In the genomic region with DNA sequence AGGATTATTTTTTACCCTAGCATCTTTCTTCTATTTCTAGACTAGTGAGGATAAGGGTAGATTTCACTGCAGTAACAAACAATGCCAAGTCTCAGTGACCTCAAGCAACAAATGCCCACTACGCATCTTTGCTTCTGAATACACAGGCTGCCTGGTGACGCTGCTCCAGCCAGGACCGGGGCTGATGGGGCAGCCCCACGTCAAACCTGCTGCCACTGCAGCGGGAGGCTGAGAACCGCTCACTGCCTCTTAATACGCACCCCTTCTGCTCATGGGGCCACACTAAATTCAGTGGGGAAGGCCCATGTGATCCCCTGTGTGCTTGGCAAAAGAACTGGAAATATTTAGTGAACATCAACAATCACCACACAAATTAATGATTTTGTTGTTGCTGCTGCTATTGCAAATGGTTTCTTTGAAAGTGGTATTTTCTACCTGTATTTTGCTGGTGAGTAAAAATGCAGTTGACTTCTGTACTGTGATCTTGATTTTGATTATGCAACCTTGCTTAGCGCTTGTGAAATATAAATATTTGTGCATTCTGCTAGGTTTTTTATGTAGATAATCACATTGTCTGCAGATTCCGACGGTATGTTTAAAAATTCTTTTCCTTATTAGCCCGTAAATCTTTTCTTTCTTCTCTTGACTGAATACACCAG, we compare ENCODE assay signal across 1 cellular context.
TF ChIP-seq lines count a peak whose summit lies in the region.

No MANE protein-coding gene starts in this region.

TF ChIP-seq in HepG2, 621 proteins besides CTCF, POLR2A, EP300 and RAD21 (continued from another document):
- TF ChIP-seq, protein P1, sequence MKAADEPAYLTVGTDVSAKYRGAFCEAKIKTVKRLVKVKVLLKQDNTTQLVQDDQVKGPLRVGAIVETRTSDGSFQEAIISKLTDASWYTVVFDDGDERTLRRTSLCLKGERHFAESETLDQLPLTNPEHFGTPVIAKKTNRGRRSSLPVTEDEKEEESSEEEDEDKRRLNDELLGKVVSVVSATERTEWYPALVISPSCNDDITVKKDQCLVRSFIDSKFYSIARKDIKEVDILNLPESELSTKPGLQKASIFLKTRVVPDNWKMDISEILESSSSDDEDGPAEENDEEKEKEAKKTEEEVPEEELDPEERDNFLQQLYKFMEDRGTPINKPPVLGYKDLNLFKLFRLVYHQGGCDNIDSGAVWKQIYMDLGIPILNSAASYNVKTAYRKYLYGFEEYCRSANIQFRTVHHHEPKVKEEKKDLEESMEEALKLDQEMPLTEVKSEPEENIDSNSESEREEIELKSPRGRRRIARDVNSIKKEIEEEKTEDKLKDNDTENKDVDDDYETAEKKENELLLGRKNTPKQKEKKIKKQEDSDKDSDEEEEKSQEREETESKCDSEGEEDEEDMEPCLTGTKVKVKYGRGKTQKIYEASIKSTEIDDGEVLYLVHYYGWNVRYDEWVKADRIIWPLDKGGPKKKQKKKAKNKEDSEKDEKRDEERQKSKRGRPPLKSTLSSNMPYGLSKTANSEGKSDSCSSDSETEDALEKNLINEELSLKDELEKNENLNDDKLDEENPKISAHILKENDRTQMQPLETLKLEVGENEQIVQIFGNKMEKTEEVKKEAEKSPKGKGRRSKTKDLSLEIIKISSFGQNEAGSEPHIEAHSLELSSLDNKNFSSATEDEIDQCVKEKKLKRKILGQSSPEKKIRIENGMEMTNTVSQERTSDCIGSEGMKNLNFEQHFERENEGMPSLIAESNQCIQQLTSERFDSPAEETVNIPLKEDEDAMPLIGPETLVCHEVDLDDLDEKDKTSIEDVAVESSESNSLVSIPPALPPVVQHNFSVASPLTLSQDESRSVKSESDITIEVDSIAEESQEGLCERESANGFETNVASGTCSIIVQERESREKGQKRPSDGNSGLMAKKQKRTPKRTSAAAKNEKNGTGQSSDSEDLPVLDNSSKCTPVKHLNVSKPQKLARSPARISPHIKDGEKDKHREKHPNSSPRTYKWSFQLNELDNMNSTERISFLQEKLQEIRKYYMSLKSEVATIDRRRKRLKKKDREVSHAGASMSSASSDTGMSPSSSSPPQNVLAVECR (CRISPR knock-in tag; IDR thresholded peaks at IDR 0.05; ENCODE audit: borderline replicate concordance) = no peak
- TF ChIP-seq HNF4G (IDR thresholded peaks at IDR 0.05; ENCODE audit: borderline replicate concordance, low read depth, low read length) = no peak
- TF ChIP-seq HNF4G (CRISPR knock-in tag; IDR thresholded peaks at IDR 0.05; ENCODE audit: borderline replicate concordance, low read depth) = no peak
- TF ChIP-seq, protein P2, sequence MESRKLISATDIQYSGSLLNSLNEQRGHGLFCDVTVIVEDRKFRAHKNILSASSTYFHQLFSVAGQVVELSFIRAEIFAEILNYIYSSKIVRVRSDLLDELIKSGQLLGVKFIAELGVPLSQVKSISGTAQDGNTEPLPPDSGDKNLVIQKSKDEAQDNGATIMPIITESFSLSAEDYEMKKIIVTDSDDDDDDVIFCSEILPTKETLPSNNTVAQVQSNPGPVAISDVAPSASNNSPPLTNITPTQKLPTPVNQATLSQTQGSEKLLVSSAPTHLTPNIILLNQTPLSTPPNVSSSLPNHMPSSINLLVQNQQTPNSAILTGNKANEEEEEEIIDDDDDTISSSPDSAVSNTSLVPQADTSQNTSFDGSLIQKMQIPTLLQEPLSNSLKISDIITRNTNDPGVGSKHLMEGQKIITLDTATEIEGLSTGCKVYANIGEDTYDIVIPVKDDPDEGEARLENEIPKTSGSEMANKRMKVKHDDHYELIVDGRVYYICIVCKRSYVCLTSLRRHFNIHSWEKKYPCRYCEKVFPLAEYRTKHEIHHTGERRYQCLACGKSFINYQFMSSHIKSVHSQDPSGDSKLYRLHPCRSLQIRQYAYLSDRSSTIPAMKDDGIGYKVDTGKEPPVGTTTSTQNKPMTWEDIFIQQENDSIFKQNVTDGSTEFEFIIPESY (CRISPR knock-in tag; IDR thresholded peaks at IDR 0.05) = no peak
